ENCODE assay signal across 8 cellular contexts in genomic region chr5:134437340-134438267, GRCh38. TPM values are rescaled to one million over a fixed set of nuclear protein-coding genes. Genes with fewer than 3 reads are reported as not detected.
DNase-seq lines count a peak whose midpoint lies in the region; ATAC-seq and TF ChIP-seq lines count a peak whose summit lies in the region.

No MANE protein-coding gene starts in this region.

- H3K79me2 ChIP-seq in mesendoderm (ENCODE audit: control insufficient read depth, insufficient read depth, low read length), result no peaks in the 10 kb centered on the region

- no peak overlapping the region for H3K9ac ChIP-seq in mesendoderm (ENCODE audit: low read length)

- no peak overlapping the region for H2BK5ac ChIP-seq in mesendoderm (ENCODE audit: low read length)

- H4K5ac ChIP-seq in mesendoderm (ENCODE audit: low read length), result no peak overlapping the region

- H3K9me3 ChIP-seq in RWPE2 (ENCODE audit: severe bottlenecking) (no peaks in the 10 kb centered on the region), spleen (no peaks in the 10 kb centered on the region)

- H3K56ac ChIP-seq in mesendoderm (ENCODE audit: low read length), result no peak overlapping the region

- ATAC-seq in GM21423 (IDR thresholded peaks at IDR 0.05; ENCODE audit: unreplicated experiment) (peak; percentile 5), RWPE2 (ENCODE audit: low read depth) (no peak), GM21619 (IDR thresholded peaks at IDR 0.05; ENCODE audit: unreplicated experiment) (no peak)

- H3K4me1 ChIP-seq in RWPE2 (ENCODE audit: insufficient read depth, poor library complexity, severe bottlenecking) (peaks cover 54% of the 10 kb centered on the region), spleen (peaks cover 15 to 39% (median 19%) of the 10 kb centered on the region in 6 donors), mesendoderm (ENCODE audit: control insufficient read depth, low read depth, low read length) (no peaks in the 10 kb centered on the region)

- H3K27ac ChIP-seq in RWPE2 (ENCODE audit: poor library complexity, severe bottlenecking), result peak overlapping the region; percentile 97
- peak overlapping the region in 5 of 8 donors; percentile 60 to 68 (median 63) for H3K27ac ChIP-seq in spleen
- no peak overlapping the region for H3K27ac ChIP-seq in mesendoderm (ENCODE audit: low read depth, low read length)

- H3K18ac ChIP-seq in mesendoderm (ENCODE audit: low read length), result no peak overlapping the region

- no peak for TF ChIP-seq CTCF in RWPE2 (IDR thresholded peaks at IDR 0.05; ENCODE audit: poor library complexity, severe bottlenecking)
- TF ChIP-seq CTCF in fibroblast of mammary gland (conservative IDR thresholded peaks at IDR 0.05; ENCODE audit: control insufficient read depth, insufficient read depth, low read depth, low read length), result no peak
- TF ChIP-seq CTCF in spleen (IDR thresholded peaks at IDR 0.05 in 8 of 11, conservative IDR thresholded peaks at IDR 0.05 in 3 of 11), result no peak

- H3K4me2 ChIP-seq in mesendoderm (ENCODE audit: low read length), result no peak overlapping the region

- H2BK120ac ChIP-seq in mesendoderm (ENCODE audit: low read depth, low read length), result no peak overlapping the region

- 80 to 94% (median 90%) methylated on average over 4 to 9 of the region's 9 CpGs for WGBS in spleen, 5 donors
- WGBS in mesendoderm (ENCODE audit: extremely low coverage, insufficient coverage, low lambda C conversion rate), result no CpG with 5 or more reads among the region's 9 CpGs

- H3K4me3 ChIP-seq in RWPE2 (ENCODE audit: severe bottlenecking), result no peak overlapping the region
- H3K4me3 ChIP-seq in fibroblast of mammary gland (ENCODE audit: control insufficient read depth, low read depth, low read length), result no peak overlapping the region
- no peak overlapping the region for H3K4me3 ChIP-seq in spleen
- no peak overlapping the region for H3K4me3 ChIP-seq in mesendoderm (ENCODE audit: low read length)

- intact Hi-C loops in spleen (cut with DNase I; ENCODE audit: low total_unique reads), result no loop called here

- no peak for DNase-seq in RWPE2 (ENCODE audit: low spot score)
- peak; percentile 82 for DNase-seq in fibroblast of mammary gland (ENCODE audit: low read depth)
- peak; percentile 59 for DNase-seq in spleen
- DNase-seq in mesendoderm, result no peak
- no peak for DNase-seq in DMS153 (lab: John Stamatoyannopoulos, UW)
- DNase-seq in cerebellar cortex (ENCODE audit: low spot score), result no peak

- H3K79me1 ChIP-seq in mesendoderm (ENCODE audit: low read length), result no peaks in the 10 kb centered on the region

- H3K23ac ChIP-seq in mesendoderm (ENCODE audit: low read length), result no peak overlapping the region

- no peak overlapping the region for H2BK15ac ChIP-seq in mesendoderm (replicated peaks; ENCODE audit: low read depth)

- H2AK5ac ChIP-seq in mesendoderm (ENCODE audit: low read length), result no peak overlapping the region

- TF ChIP-seq POLR2A in spleen (IDR thresholded peaks at IDR 0.05), result no peak

- H3K4ac ChIP-seq in mesendoderm (ENCODE audit: low read depth, low read length), result no peak overlapping the region

- H3K36me3 ChIP-seq in RWPE2 (ENCODE audit: low read depth), result no peaks in the 10 kb centered on the region
- no peaks in the 10 kb centered on the region for H3K36me3 ChIP-seq in spleen
- H3K36me3 ChIP-seq in mesendoderm (ENCODE audit: control insufficient read depth, insufficient read depth, low read length), result no peaks in the 10 kb centered on the region

- no peak overlapping the region for H4K8ac ChIP-seq in mesendoderm (ENCODE audit: low read depth, low read length)

- H3K27me3 ChIP-seq in RWPE2 (ENCODE audit: insufficient read depth, poor library complexity, severe bottlenecking) (no peaks in the 10 kb centered on the region), spleen (replicated peaks in 1 of 7) (no peaks in the 10 kb centered on the region), mesendoderm (ENCODE audit: insufficient read depth, low read length, poor library complexity) (no peaks in the 10 kb centered on the region)

RNA-seq across cellular contexts. Expression of gene CDKN2AIPNL, which starts 25.9 kb away (rescaled TPM):
- 10 to 100 TPM; 13.1 to 16.5 (median 14.2) TPM for total RNA-seq in spleen
- 10 to 100 TPM; 24.5 to 42.7 (median 30.8) TPM for polyA plus RNA-seq in spleen
- polyA plus RNA-seq in mesendoderm (2013, experiment 1 of 2), result 57.0 TPM
- polyA plus RNA-seq in mesendoderm (2013, experiment 2 of 2), result 58.8 TPM

Comparison
In these comparisons a context has a peak if more than half of its experiments do, and no peak if none do; other contexts are left out.
1. DNase-seq: peak in fibroblast of mammary gland (single experiment) and spleen (single experiment); none in RWPE2 (single experiment), mesendoderm (single experiment), DMS153 (single experiment) and cerebellar cortex (single experiment).